Comparison of ENCODE assay signal across 1 cellular context in the genomic region with DNA sequence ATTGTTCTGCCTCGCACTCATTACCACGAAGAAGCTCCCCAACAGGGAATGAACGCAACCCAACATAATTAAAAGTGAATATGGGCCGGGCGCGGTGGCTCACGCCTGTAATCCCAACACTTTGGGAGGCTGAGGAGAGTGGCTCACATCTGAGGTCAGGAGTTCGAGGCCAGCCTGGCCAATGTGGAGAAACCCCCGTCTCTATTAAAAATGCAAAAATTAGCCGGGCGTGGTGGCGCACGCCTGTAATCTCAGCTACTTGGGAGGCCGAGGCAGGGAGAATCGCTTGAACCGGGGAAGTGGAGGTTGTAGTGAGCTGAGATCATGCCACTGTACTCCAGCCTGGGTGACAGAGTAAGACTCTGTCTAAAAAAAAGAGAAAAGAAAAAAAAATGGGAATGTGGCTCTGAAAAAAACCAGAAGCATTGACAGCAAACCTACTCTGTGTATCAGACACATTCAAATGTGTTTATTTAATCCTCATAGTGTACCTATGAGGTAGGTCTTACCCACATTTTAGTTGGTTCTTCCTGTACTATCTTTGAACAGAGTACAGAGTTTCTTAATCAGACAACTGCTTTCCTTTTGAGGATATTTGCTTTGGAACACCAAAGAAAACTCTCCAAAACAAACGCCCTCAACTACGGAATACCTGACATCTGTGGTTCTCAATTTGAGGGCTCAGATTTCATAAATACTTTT.
TF ChIP-seq lines count a peak whose summit lies in the region.

No MANE protein-coding gene starts in this region.

TF ChIP-seq in GM12878, 131 proteins besides CTCF, POLR2A, EP300 and RAD21 (continued from another document):
- TF ChIP-seq REST (IDR thresholded peaks at IDR 0.05; ENCODE audit: low read depth, low read length) (no peak), MTA2 (IDR thresholded peaks at IDR 0.05; ENCODE audit: low read depth) (no peak), RFX5 (IDR thresholded peaks at IDR 0.05; ENCODE audit: low read depth, low read length) (no peak), CHD2 (IDR thresholded peaks at IDR 0.05; ENCODE audit: borderline replicate concordance, low read depth, low read length) (no peak)
